In the genomic region with DNA sequence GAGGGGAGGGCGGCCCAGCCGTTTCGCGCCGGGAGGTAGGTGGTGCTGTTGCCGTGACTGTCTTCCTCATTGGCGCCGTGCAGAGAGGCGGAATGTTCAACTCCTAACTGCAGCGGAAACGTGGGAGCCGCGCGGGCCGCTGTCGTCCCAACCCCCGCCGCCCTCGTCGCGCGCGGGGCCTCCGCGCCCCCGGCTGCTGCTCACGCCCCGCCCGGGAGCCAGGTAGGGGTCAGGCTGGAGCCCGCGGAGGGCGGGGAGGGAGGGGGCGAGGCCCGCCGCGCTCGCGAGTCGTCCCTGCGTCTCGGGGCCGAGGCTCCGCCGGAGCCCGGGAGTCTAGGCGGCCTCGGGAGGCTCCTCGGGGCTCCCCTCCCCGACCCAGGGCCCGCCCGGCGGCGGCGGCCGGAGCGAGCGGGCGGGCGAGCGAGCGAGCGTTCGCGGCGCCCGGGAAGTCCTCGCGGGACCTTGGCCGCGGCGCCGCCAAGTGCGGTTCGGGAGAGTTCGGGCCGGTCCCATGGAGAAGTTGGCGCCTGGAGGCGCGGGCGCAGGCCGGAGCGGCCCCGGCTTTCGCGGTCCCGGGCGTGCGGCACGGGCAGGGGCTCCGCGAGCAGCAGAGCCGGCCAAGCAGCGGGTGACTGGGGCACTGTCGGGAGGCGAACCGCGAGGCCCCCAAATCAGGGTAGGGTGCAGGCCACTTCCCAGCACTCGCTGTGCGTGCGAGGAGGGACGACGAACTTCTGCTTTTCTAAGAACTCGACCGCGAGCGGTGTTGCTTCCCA, we compare ENCODE assay signal across 8 cellular contexts. TPM values are rescaled to one million over a fixed set of nuclear protein-coding genes. Genes with fewer than 3 reads are reported as not detected.
DNase-seq lines count a peak whose midpoint lies in the region; ATAC-seq, FAIRE-seq and TF ChIP-seq lines count a peak whose summit lies in the region.

A gene (plus strand): TSS at position 66 of the 776 bp plus-strand sequence. CDS start 15,186 bp downstream, outside the sequence.

- DNase-seq in AG04449 (ENCODE audit: low read depth, low spot score) (no peak), NCI-H2196 (lab: John Stamatoyannopoulos, UW; ENCODE audit: unreplicated experiment) (peak; percentile 61), HepG2 (ENCODE audit: low spot score) (peak; percentile 38)
- DNase-seq in activated CD4-positive, alpha-beta T cell treated with anti-CD3 and anti-CD28 coated beads for 4 hours: peak; percentile 27 to 32
- peak; percentile 22 to 37 for DNase-seq in stimulated activated CD4-positive, alpha-beta T cell treated with anti-CD3 and anti-CD28 coated beads, Interleukin-4, amount 100 ng/mL, for 48 hours (ENCODE audit: low read depth in 2 of 2)

- H3K36me3 ChIP-seq in HepG2 (replicated peaks in 1 of 2; ENCODE audit: control insufficient read depth in 1 of 2, insufficient read depth in 2 of 2, low read length in 2 of 2): no peaks in the 10 kb centered on the region

- H3K27me3 ChIP-seq in HepG2 (ENCODE audit: control insufficient read depth in 1 of 2, insufficient read depth in 2 of 2, low read length in 2 of 2): peaks cover 0 to 21% of the 10 kb centered on the region in 2 experiments; a peak in 3 of 5 replicates

- CTCF ChIA-PET in AG04449 (lab: Yijun Ruan, JAX) (interaction anchor here (1.4 kb wide), 1 partner anchor 50 kb away, joined by 4 read pairs; no protein-coding TSS in a partner anchor), HepG2 (lab: Yijun Ruan, JAX; ENCODE audit: low intra/inter-chr PET ratio, low total read pairs) (interaction anchor here (1.3 to 1.9 kb wide), 2 partner anchors 49 to 135 kb away, joined by 5 read pairs; no protein-coding TSS in a partner anchor)

- peak within 1 kb of the TSS; percentile 76 for H3K9ac ChIP-seq in HepG2 (ENCODE audit: insufficient read depth, low read depth, low read length)

- WGBS in HepG2 (ENCODE audit: low lambda C conversion rate): 3% methylated on average over 10 of the region's 106 CpGs

- peaks cover 4% of the 10 kb centered on the region for H3K27me3 Mint-ChIP-seq in dendritic cell treated with granulocyte-macrophage colony-stimulating factor and Interleukin-4, amounts not matched to agents 40 ng/mL and 50 ng/mL, for 4 days

- H3K4me3 ChIP-seq in AG04449 (ENCODE audit: low read depth, low read length): peak within 1 kb of the TSS; percentile 74
- H3K4me3 ChIP-seq in HepG2 (replicated peaks in 1 of 3; ENCODE audit: insufficient read depth in 1 of 3, low read depth in 2 of 3, low read length in 3 of 3): peak within 1 kb of the TSS; percentile 70 to 91 (median 80)

- TF ChIP-seq POLR2A in HepG2 (IDR thresholded peaks at IDR 0.05; ENCODE audit: insufficient read depth in 1 of 2, low read depth in 2 of 2, low read length in 2 of 2): peak; percentile 30 to 62; a peak in 3 of 4 replicates

- peaks cover 23% of the 10 kb centered on the region for H3K4me1 ChIP-seq in HepG2 (ENCODE audit: insufficient read depth, low read length)

- peak; percentile 80 for TF ChIP-seq CTCF in AG04449 (IDR thresholded peaks at IDR 0.05; ENCODE audit: insufficient read depth, low read length, missing control alignments)
- TF ChIP-seq CTCF in HepG2 (CRISPR knock-in tag; IDR thresholded peaks at IDR 0.05): peak; percentile 74

- intact Hi-C loops in dendritic cell treated with granulocyte-macrophage colony-stimulating factor and Interleukin-4, amounts not matched to agents 40 ng/mL and 50 ng/mL, for 4 days (cut with micrococcal nuclease): loop anchor here (5.0 kb wide), 2 partner anchors 34 to 136 kb away; no protein-coding TSS in a partner anchor
- intact Hi-C loops in HepG2 (cut with micrococcal nuclease; ENCODE audit: unreplicated experiment): loop anchor here (2.0 to 10.0 kb wide), 3 partner anchors 49 to 279 kb away; a partner anchor contains a TSS

- H2AFZ ChIP-seq in HepG2 (ENCODE audit: low read length): peak within 1 kb of the TSS; percentile 79

- no peaks in the 10 kb centered on the region for H3K9me3 Mint-ChIP-seq in dendritic cell treated with granulocyte-macrophage colony-stimulating factor and Interleukin-4, amounts not matched to agents 40 ng/mL and 50 ng/mL, for 4 days

- TF ChIP-seq EP300 in HepG2 (IDR thresholded peaks at IDR 0.05; ENCODE audit: low read depth in 2 of 2, low read length in 2 of 2): no peak
- no peak for TF ChIP-seq EP300 in HepG2 (CRISPR knock-in tag; IDR thresholded peaks at IDR 0.05; ENCODE audit: borderline replicate concordance)

- peaks cover 5% of the 10 kb centered on the region for H3K79me2 ChIP-seq in HepG2 (ENCODE audit: insufficient read depth, low read length)

- H3K4me1 Mint-ChIP-seq in dendritic cell treated with granulocyte-macrophage colony-stimulating factor and Interleukin-4, amounts not matched to agents 40 ng/mL and 50 ng/mL, for 4 days (ENCODE audit: low read depth): peaks cover 24% of the 10 kb centered on the region

- no TSS peak for BruUV-seq in HepG2 (replicated peaks; lab: Mats Ljungman, UMichigan)

- no peaks in the 10 kb centered on the region for H4K20me1 ChIP-seq in HepG2 (ENCODE audit: insufficient read depth, low read length)

- H3K9me3 ChIP-seq in HepG2 (ENCODE audit: low read length): no peaks in the 10 kb centered on the region

- FAIRE-seq in HepG2 (lab: Jason Lieb, UNC): no peak

- peak within 1 kb of the TSS; percentile 45 for H3K27ac ChIP-seq in HepG2 (ENCODE audit: extremely low read length, insufficient read depth, low read length)

- in situ Hi-C loops in HepG2 (cut with HindIII; ENCODE audit: extremely low pct_ligation_motif_present, low pct_unique_long_range_greater_than_20kb): no loop called here

- H3K4me3 Mint-ChIP-seq in dendritic cell treated with granulocyte-macrophage colony-stimulating factor and Interleukin-4, amounts not matched to agents 40 ng/mL and 50 ng/mL, for 4 days: peak within 1 kb of the TSS; percentile 86

- H3K36me3 Mint-ChIP-seq in dendritic cell treated with granulocyte-macrophage colony-stimulating factor and Interleukin-4, amounts not matched to agents 40 ng/mL and 50 ng/mL, for 4 days (ENCODE audit: low read depth): peaks cover 8% of the 10 kb centered on the region

- ATAC-seq in GM18519 (IDR thresholded peaks at IDR 0.05; ENCODE audit: low FRiP score, unreplicated experiment): peak; percentile 33
- peak; percentile 55 for ATAC-seq in HG02981 (IDR thresholded peaks at IDR 0.05; ENCODE audit: unreplicated experiment)
- ATAC-seq in HepG2: peak; percentile 91

- TF ChIP-seq RAD21 in HepG2 (CRISPR knock-in tag; IDR thresholded peaks at IDR 0.05): peak; percentile 48; the same call in 1 of the 2 replicates

- peak within 1 kb of the TSS; percentile 90 for H3K27ac Mint-ChIP-seq in dendritic cell treated with granulocyte-macrophage colony-stimulating factor and Interleukin-4, amounts not matched to agents 40 ng/mL and 50 ng/mL, for 4 days

- H3K4me2 ChIP-seq in HepG2 (ENCODE audit: low read depth, low read length): peak within 1 kb of the TSS; percentile 98

- POLR2A ChIA-PET in AG04449 (lab: Yijun Ruan, JAX) (no interaction called here), HepG2 (lab: Yijun Ruan, JAX) (interaction anchor here (1.2 kb wide), 1 partner anchor 27 kb away, joined by 4 read pairs; no protein-coding TSS in a partner anchor)

TF ChIP-seq in HepG2, 621 proteins besides CTCF, POLR2A, EP300 and RAD21 (continues in another document):
- TF ChIP-seq, protein P1, sequence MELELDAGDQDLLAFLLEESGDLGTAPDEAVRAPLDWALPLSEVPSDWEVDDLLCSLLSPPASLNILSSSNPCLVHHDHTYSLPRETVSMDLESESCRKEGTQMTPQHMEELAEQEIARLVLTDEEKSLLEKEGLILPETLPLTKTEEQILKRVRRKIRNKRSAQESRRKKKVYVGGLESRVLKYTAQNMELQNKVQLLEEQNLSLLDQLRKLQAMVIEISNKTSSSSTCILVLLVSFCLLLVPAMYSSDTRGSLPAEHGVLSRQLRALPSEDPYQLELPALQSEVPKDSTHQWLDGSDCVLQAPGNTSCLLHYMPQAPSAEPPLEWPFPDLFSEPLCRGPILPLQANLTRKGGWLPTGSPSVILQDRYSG (CRISPR knock-in tag; IDR thresholded peaks at IDR 0.05): peak; percentile 23; the same call in 1 of the 2 replicates
- TF ChIP-seq, protein P2, sequence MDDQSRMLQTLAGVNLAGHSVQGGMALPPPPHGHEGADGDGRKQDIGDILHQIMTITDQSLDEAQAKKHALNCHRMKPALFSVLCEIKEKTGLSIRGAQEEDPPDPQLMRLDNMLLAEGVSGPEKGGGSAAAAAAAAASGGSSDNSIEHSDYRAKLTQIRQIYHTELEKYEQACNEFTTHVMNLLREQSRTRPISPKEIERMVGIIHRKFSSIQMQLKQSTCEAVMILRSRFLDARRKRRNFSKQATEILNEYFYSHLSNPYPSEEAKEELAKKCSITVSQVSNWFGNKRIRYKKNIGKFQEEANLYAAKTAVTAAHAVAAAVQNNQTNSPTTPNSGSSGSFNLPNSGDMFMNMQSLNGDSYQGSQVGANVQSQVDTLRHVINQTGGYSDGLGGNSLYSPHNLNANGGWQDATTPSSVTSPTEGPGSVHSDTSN (CRISPR knock-in tag; IDR thresholded peaks at IDR 0.05; ENCODE audit: borderline replicate concordance): no peak

RNA-seq across cellular contexts. Expression of the gene that starts here (rescaled TPM):
- 13.5 and 19.8 TPM in 2 replicates for total RNA-seq in HepG2 (2016; rRNA removed; fragmentation: Illumina TruSeq; extraction: Trizol)
- total RNA-seq in HepG2 (2016; cell fraction: cytosol; rRNA removed; fragmentation: Illumina TruSeq; extraction: Trizol; ENCODE audit: low read depth): 0.91 and 0.97 TPM in 2 replicates
- 12.6 and 19.5 TPM in 2 replicates for total RNA-seq in HepG2 (2016; cell fraction: insoluble cytoplasmic fraction; rRNA removed; fragmentation: Illumina TruSeq; extraction: Trizol)
- 5.3 and 5.9 TPM in 2 replicates for total RNA-seq in HepG2 (2016; cell fraction: membrane; rRNA removed; fragmentation: Illumina TruSeq; extraction: Trizol)
- 9.5 and 10.6 TPM in 2 replicates for total RNA-seq in HepG2 (2016; cell fraction: nucleus; rRNA removed; fragmentation: Illumina TruSeq; extraction: Trizol)
- 3.8 and 5.2 TPM in 2 replicates for polyA plus RNA-seq in HepG2 (2011; rRNA removed)
- 3.0 and 4.0 TPM in 2 replicates for polyA plus RNA-seq in HepG2 (2011; cell fraction: cytosol; rRNA removed)
- polyA plus RNA-seq in HepG2 (2011; cell fraction: nucleus; rRNA removed): 2.1 TPM in 2 replicates
- polyA plus RNA-seq in HepG2 (2012): 4.8 and 7.8 TPM in 2 replicates
- polyA plus RNA-seq in HepG2 (2016; cell fraction: cytosol; fragmentation: Illumina TruSeq; extraction: Trizol; ENCODE audit: low read depth): 0.62 and 0.82 TPM in 2 replicates
- polyA plus RNA-seq in HepG2 (2016; cell fraction: insoluble cytoplasmic fraction; fragmentation: Illumina TruSeq; extraction: Trizol; ENCODE audit: low read depth): 13.4 and 14.4 TPM in 2 replicates
- 2.1 and 2.3 TPM in 2 replicates for polyA plus RNA-seq in HepG2 (2016; cell fraction: membrane; fragmentation: Illumina TruSeq; extraction: Trizol; ENCODE audit: low read depth)
- polyA plus RNA-seq in HepG2 (2016; cell fraction: nucleus; fragmentation: Illumina TruSeq; extraction: Trizol; ENCODE audit: insufficient read depth, low read depth): 6.9 and 7.5 TPM in 2 replicates
- polyA minus RNA-seq in HepG2 (2011; rRNA and poly(A)+ RNA removed; ENCODE audit: low replicate concordance): 6.7 and 16.9 TPM in 2 replicates
- 7.5 and 13.8 TPM in 2 replicates for polyA minus RNA-seq in HepG2 (2011; cell fraction: cytosol; rRNA and poly(A)+ RNA removed)
- polyA minus RNA-seq in HepG2 (2011; cell fraction: nucleus; rRNA and poly(A)+ RNA removed): 12.4 and 13.6 TPM in 2 replicates

Comparison
In these comparisons a context has a peak if more than half of its experiments do, and no peak if none do; other contexts are left out.
1. ATAC-seq: peak in every context shown above with its lines; median percentile 91 in HepG2; 55 in HG02981; 33 in GM18519.